In the genomic region with DNA sequence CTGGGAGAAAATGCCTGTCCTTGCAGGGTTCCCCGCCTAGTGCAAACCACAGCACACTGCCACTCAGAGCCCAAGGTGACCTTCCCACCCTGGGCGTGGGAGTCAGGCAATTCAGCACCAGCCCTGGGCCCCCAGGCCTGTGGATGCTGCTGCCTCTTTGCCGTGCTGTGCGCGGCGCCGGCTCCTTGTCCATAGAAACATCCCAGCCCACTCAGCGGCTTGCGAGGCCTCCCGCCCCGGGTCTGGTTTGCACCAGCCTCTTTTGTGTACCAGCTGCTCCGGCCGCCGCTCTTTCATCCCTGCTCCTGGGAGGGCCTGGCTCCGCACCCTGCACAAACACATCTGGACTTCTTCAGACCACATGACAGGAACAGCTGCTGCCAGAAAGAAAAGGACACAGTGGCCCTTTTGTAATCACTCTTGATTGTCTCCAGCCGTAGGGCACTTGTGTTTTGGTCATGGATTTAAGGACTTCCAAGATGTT, we compare ENCODE assay signal across 10 cellular contexts.
DNase-seq lines count a peak whose midpoint lies in the region; ATAC-seq and TF ChIP-seq lines count a peak whose summit lies in the region.
"Had no signal": no experiment of that assay in that cellular context is flagged by ENCODE, and none has a peak within 500 bp of the region (broad histone marks: within the 10 kb centered on the region; RNA-seq: fewer than 3 reads in every experiment).

No MANE protein-coding gene starts in this region.

- CTCF ChIA-PET in OCI-LY7 (lab: Charles Lee; ENCODE audit: unreplicated experiment) = no interaction called here

- ATAC-seq in heart left ventricle = peak; percentile 65 to 89 (median 84)
- no peak for ATAC-seq in GM18517 (IDR thresholded peaks at IDR 0.05; ENCODE audit: unreplicated experiment)
- no peak for ATAC-seq in GM18873 (IDR thresholded peaks at IDR 0.05; ENCODE audit: low FRiP score, unreplicated experiment)

- H3K36me3 ChIP-seq in OCI-LY7 (ENCODE audit: insufficient read depth, low read length) (no peaks in the 10 kb centered on the region), heart left ventricle (no peaks in the 10 kb centered on the region), rectal smooth muscle tissue (ENCODE audit: control insufficient read depth, insufficient read depth, low read length) (no peaks in the 10 kb centered on the region)
- H3K36me3 ChIP-seq: ovary had no signal

- peak overlapping the region; percentile 20; the same call in 1 of the 2 replicates for H3K4me2 ChIP-seq in OCI-LY7 (ENCODE audit: low read length)

- intact Hi-C loops in OCI-LY7 (cut with micrococcal nuclease; ENCODE audit: unreplicated experiment) = no loop called here
- intact Hi-C loops in heart left ventricle (cut with DNase I) = loop anchor here in 2 of 10 donors (10.0 kb wide), 2 partner anchors 115 to 125 kb away; no protein-coding TSS in a partner anchor

- BruUV-seq in OCI-LY7 (replicated peaks; lab: Mats Ljungman, UMichigan) = no TSS peak

- TF ChIP-seq POLR2A in NB4 (IDR thresholded peaks at IDR 0.05; ENCODE audit: extremely low read depth, insufficient read length) = no peak
- TF ChIP-seq POLR2A in heart left ventricle (IDR thresholded peaks at IDR 0.05) = no peak
- TF ChIP-seq POLR2A in erythroblast (IDR thresholded peaks at IDR 0.05; ENCODE audit: low read length) = no peak

- H3K27me3 ChIP-seq in heart left ventricle (peaks cover 0 to 4% (median 0%) of the 10 kb centered on the region in 9 donors), rectal smooth muscle tissue (ENCODE audit: control insufficient read depth, insufficient read depth, low read length) (no peaks in the 10 kb centered on the region)
- H3K27me3 ChIP-seq: ovary had no signal

- no peaks in the 10 kb centered on the region for H3K9me2 ChIP-seq in OCI-LY7 (ENCODE audit: insufficient read depth, low read length)

- no peak overlapping the region for H3K9ac ChIP-seq in rectal smooth muscle tissue (ENCODE audit: low read length)

- TF ChIP-seq CTCF in NB4 (IDR thresholded peaks at IDR 0.05; ENCODE audit: low read depth, low read length) (no peak), OCI-LY7 (conservative IDR thresholded peaks at IDR 0.05; ENCODE audit: low read length) (no peak), heart left ventricle (IDR thresholded peaks at IDR 0.05) (no peak), GM10266 (IDR thresholded peaks at IDR 0.05; ENCODE audit: control insufficient read depth, insufficient read depth, low read depth, missing control alignments) (no peak)

- no peaks in the 10 kb centered on the region for H3K79me2 ChIP-seq in OCI-LY7 (ENCODE audit: insufficient read depth, low read depth, low read length)

- WGBS in heart left ventricle, 4 donors = 24 to 45% (median 32%) methylated on average over 16 of the region's 16 CpGs

- H3K9me3 ChIP-seq in OCI-LY7 (ENCODE audit: low read length) = no peaks in the 10 kb centered on the region
- H3K9me3 ChIP-seq in heart left ventricle = no peaks in the 10 kb centered on the region
- H3K9me3 ChIP-seq: ovary had no signal

- no peaks in the 10 kb centered on the region for H4K20me1 ChIP-seq in OCI-LY7 (ENCODE audit: insufficient read depth, low read length)

- H3K4me3 ChIP-seq in NB4 (ENCODE audit: low read depth, low read length) (no peak overlapping the region), OCI-LY7 (ENCODE audit: low read depth, low read length, poor library complexity, severe bottlenecking) (no peak overlapping the region), heart left ventricle (no peak overlapping the region), rectal smooth muscle tissue (ENCODE audit: low read length) (no peak overlapping the region)
- H3K4me3 ChIP-seq: ovary had no signal

- H3K4me1 ChIP-seq in OCI-LY7 (ENCODE audit: insufficient read depth, low read length, poor library complexity, severe bottlenecking) = peaks cover 56% of the 10 kb centered on the region
- H3K4me1 ChIP-seq in heart left ventricle = peaks cover 0 to 15% (median 12%) of the 10 kb centered on the region in 12 donors
- peaks cover 6% of the 10 kb centered on the region for H3K4me1 ChIP-seq in rectal smooth muscle tissue (ENCODE audit: control insufficient read depth, insufficient read depth, low read length)

- H2AFZ ChIP-seq in OCI-LY7 (ENCODE audit: low read length) = peak overlapping the region; percentile 66; the same call in 1 of the 2 replicates

- no peak overlapping the region for H3K27ac ChIP-seq in OCI-LY7 (ENCODE audit: low read depth, low read length, poor library complexity, severe bottlenecking)
- peak overlapping the region in 2 of 12 donors; percentile 23 to 27 for H3K27ac ChIP-seq in heart left ventricle
- H3K27ac ChIP-seq in rectal smooth muscle tissue (ENCODE audit: low read depth, low read length) = peak overlapping the region; percentile 50
- H3K27ac ChIP-seq: ovary had no signal

- POLR2A ChIA-PET in OCI-LY7 (lab: Charles Lee) = interaction anchor here (5.2 kb wide), 1 partner anchor 9 kb away, joined by 53 read pairs; no protein-coding TSS in a partner anchor

- peak; percentile 34 for DNase-seq in NB4 (ENCODE audit: low read depth)
- no peak for DNase-seq in OCI-LY7 (ENCODE audit: low spot score)
- peak; percentile 35 to 74 (median 45) for DNase-seq in heart left ventricle
- no peak for DNase-seq in erythroblast (lab: John Stamatoyannopoulos, UW)
- no peak for DNase-seq in GM10266 (ENCODE audit: extremely low spot score)
- DNase-seq: NCI-H2171 had no signal

Comparison
In these comparisons a context has a peak if more than half of its experiments do, and no peak if none do; other contexts are left out.
1. DNase-seq: peak in NB4 (single experiment) and heart left ventricle (5 of 5); none in OCI-LY7 (single experiment), erythroblast (0 of 2) and GM10266 (single experiment).
2. ATAC-seq: peak in heart left ventricle (4 of 4); none in GM18517 (single experiment) and GM18873 (single experiment).